Comparison of ENCODE assay signal across 27 cellular contexts in the genomic region with DNA sequence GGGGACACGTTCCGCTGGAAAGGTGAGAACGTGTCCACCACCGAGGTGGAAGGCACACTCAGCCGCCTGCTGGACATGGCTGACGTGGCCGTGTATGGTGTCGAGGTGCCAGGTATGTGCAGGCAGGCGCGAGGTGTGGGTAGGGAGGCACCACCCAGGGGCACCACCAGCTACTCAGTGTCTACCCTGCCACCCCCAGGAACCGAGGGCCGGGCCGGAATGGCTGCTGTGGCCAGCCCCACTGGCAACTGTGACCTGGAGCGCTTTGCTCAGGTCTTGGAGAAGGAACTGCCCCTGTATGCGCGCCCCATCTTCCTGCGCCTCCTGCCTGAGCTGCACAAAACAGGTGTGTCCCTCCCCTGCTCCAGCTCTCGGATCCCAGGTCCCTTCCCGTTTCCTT.
"Had no signal": no experiment of that assay in that cellular context is flagged by ENCODE, and none has a peak within 500 bp of the region (broad histone marks: within the 10 kb centered on the region; RNA-seq: fewer than 3 reads in every experiment).

No MANE protein-coding gene starts in this region.

- DNase-seq: colonic mucosa; cortex of kidney; effector CD8-positive, alpha-beta T cell; effector memory CD8-positive, alpha-beta T cell; endodermal cell; erythroblast; esophagus squamous epithelium; foreskin fibroblast; foreskin melanocyte; gastrocnemius medialis; glutamatergic neuron; head of caudate nucleus; heart right ventricle; hippocampal formation; left cardiac atrium; left lung; left ventricle myocardium superior; lower lobe of right lung; mesendoderm; midbrain; naive thymus-derived CD4-positive, alpha-beta T cell had no signal

- FAIRE-seq: endometrium, islet of Langerhans, keratinocyte had no signal

- H3K4me1 ChIP-seq: colonic mucosa, esophagus squamous epithelium, gastrocnemius medialis, heart right ventricle, left lung, lower lobe of right lung had no signal

- H3K27ac Mint-ChIP-seq: dendritic cell treated with granulocyte-macrophage colony-stimulating factor and Interleukin-4, amounts not matched to agents 40 ng/mL and 50 ng/mL, for 4 days; endodermal cell had no signal

- H3K9me3 ChIP-seq: colonic mucosa, esophagus squamous epithelium, gastrocnemius medialis, heart right ventricle, left lung, lower lobe of right lung had no signal

- H3K27me3 Mint-ChIP-seq: dendritic cell treated with granulocyte-macrophage colony-stimulating factor and Interleukin-4, amounts not matched to agents 40 ng/mL and 50 ng/mL, for 4 days; effector memory CD8-positive, alpha-beta T cell; naive thymus-derived CD4-positive, alpha-beta T cell had no signal

- H3K4me3 ChIP-seq: colonic mucosa, esophagus squamous epithelium, gastrocnemius medialis, heart right ventricle, left lung, lower lobe of right lung had no signal

- H3K36me3 ChIP-seq: colonic mucosa had no signal

- ATAC-seq: effector memory CD8-positive, alpha-beta T cell; esophagus mucosa; gastrocnemius medialis; left cardiac atrium; left lung; left ventricle myocardium superior; naive thymus-derived CD4-positive, alpha-beta T cell had no signal

- H3K4me1 Mint-ChIP-seq: endodermal cell; naive thymus-derived CD4-positive, alpha-beta T cell had no signal

- H3K27me3 ChIP-seq: colonic mucosa, esophagus squamous epithelium, gastrocnemius medialis, heart right ventricle, left lung had no signal

- H3K4me3 Mint-ChIP-seq: dendritic cell treated with granulocyte-macrophage colony-stimulating factor and Interleukin-4, amounts not matched to agents 40 ng/mL and 50 ng/mL, for 4 days; effector memory CD8-positive, alpha-beta T cell; endodermal cell; naive thymus-derived CD4-positive, alpha-beta T cell had no signal

- H3K9me3 Mint-ChIP-seq: dendritic cell treated with granulocyte-macrophage colony-stimulating factor and Interleukin-4, amounts not matched to agents 40 ng/mL and 50 ng/mL, for 4 days; effector memory CD8-positive, alpha-beta T cell; endodermal cell; naive thymus-derived CD4-positive, alpha-beta T cell had no signal

- H3K27ac ChIP-seq: colonic mucosa, epithelial cell of prostate, esophagus squamous epithelium, gastrocnemius medialis, heart right ventricle, left lung, lower lobe of right lung had no signal
